ENCODE assay signal across 1 cellular context in genomic region chr5:138753794-138754698, GRCh38.
TF ChIP-seq lines count a peak whose summit lies in the region.

No MANE protein-coding gene starts in this region.

TF ChIP-seq in GM12878, 131 proteins besides CTCF, POLR2A, EP300 and RAD21 (continued from another document):
- TF ChIP-seq, protein P1, sequence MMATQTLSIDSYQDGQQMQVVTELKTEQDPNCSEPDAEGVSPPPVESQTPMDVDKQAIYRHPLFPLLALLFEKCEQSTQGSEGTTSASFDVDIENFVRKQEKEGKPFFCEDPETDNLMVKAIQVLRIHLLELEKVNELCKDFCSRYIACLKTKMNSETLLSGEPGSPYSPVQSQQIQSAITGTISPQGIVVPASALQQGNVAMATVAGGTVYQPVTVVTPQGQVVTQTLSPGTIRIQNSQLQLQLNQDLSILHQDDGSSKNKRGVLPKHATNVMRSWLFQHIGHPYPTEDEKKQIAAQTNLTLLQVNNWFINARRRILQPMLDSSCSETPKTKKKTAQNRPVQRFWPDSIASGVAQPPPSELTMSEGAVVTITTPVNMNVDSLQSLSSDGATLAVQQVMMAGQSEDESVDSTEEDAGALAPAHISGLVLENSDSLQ (IDR thresholded peaks at IDR 0.05): no peak
- TF ChIP-seq IKZF1 (conservative IDR thresholded peaks at IDR 0.05): peak; percentile 87
- no peak for TF ChIP-seq MXI1 (IDR thresholded peaks at IDR 0.05; ENCODE audit: low read depth, low read length)
- 0 out of 2 replicates have a peak, but pooled peaks have one; percentile 11 for TF ChIP-seq POLR2AphosphoS5 (IDR thresholded peaks at IDR 0.05; ENCODE audit: low read length)
- no peak for TF ChIP-seq RCOR1 (conservative IDR thresholded peaks at IDR 0.05; ENCODE audit: low read depth, low read length)
- TF ChIP-seq ZBTB4 (CRISPR knock-in tag; IDR thresholded peaks at IDR 0.05): no peak
- TF ChIP-seq NFYA (IDR thresholded peaks at IDR 0.05; ENCODE audit: borderline replicate concordance, low read depth, low read length): no peak
- TF ChIP-seq E4F1 (IDR thresholded peaks at IDR 0.05; ENCODE audit: borderline replicate concordance, partially characterized antibody): no peak
- TF ChIP-seq ZNF384 (IDR thresholded peaks at IDR 0.05; ENCODE audit: borderline replicate concordance, low read depth, low read length): peak; percentile 19; the same call in 1 of the 2 replicates
- TF ChIP-seq IKZF2 (IDR thresholded peaks at IDR 0.05): peak; percentile 54 to 56; a peak in 3 of 4 replicates
